In genomic region chr4:150337709-150338108, GRCh38 we compare ENCODE assay signal across 1 cellular context.
TF ChIP-seq lines count a peak whose summit lies in the region.

No MANE protein-coding gene starts in this region.

TF ChIP-seq in WTC11, 78 proteins besides CTCF, POLR2A, EP300 and RAD21 (continued from another document):
- TF ChIP-seq, protein P1, sequence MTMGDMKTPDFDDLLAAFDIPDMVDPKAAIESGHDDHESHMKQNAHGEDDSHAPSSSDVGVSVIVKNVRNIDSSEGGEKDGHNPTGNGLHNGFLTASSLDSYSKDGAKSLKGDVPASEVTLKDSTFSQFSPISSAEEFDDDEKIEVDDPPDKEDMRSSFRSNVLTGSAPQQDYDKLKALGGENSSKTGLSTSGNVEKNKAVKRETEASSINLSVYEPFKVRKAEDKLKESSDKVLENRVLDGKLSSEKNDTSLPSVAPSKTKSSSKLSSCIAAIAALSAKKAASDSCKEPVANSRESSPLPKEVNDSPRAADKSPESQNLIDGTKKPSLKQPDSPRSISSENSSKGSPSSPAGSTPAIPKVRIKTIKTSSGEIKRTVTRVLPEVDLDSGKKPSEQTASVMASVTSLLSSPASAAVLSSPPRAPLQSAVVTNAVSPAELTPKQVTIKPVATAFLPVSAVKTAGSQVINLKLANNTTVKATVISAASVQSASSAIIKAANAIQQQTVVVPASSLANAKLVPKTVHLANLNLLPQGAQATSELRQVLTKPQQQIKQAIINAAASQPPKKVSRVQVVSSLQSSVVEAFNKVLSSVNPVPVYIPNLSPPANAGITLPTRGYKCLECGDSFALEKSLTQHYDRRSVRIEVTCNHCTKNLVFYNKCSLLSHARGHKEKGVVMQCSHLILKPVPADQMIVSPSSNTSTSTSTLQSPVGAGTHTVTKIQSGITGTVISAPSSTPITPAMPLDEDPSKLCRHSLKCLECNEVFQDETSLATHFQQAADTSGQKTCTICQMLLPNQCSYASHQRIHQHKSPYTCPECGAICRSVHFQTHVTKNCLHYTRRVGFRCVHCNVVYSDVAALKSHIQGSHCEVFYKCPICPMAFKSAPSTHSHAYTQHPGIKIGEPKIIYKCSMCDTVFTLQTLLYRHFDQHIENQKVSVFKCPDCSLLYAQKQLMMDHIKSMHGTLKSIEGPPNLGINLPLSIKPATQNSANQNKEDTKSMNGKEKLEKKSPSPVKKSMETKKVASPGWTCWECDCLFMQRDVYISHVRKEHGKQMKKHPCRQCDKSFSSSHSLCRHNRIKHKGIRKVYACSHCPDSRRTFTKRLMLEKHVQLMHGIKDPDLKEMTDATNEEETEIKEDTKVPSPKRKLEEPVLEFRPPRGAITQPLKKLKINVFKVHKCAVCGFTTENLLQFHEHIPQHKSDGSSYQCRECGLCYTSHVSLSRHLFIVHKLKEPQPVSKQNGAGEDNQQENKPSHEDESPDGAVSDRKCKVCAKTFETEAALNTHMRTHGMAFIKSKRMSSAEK (CRISPR knock-in tag; IDR thresholded peaks at IDR 0.05; ENCODE audit: borderline replicate concordance), result no peak
- TF ChIP-seq, protein P2, sequence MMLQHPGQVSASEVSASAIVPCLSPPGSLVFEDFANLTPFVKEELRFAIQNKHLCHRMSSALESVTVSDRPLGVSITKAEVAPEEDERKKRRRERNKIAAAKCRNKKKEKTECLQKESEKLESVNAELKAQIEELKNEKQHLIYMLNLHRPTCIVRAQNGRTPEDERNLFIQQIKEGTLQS (CRISPR knock-in tag; conservative IDR thresholded peaks at IDR 0.05), result no peak
- no peak for TF ChIP-seq CREM (CRISPR knock-in tag; IDR thresholded peaks at IDR 0.05)
- TF ChIP-seq OVOL2 (CRISPR knock-in tag; IDR thresholded peaks at IDR 0.05; ENCODE audit: borderline replicate concordance), result no peak
- no peak for TF ChIP-seq JUN (CRISPR knock-in tag; IDR thresholded peaks at IDR 0.05)
- TF ChIP-seq FOXK1 (CRISPR knock-in tag; IDR thresholded peaks at IDR 0.05), result no peak
- no peak for TF ChIP-seq GABPB1 (CRISPR knock-in tag; IDR thresholded peaks at IDR 0.05)
- TF ChIP-seq, protein P3, sequence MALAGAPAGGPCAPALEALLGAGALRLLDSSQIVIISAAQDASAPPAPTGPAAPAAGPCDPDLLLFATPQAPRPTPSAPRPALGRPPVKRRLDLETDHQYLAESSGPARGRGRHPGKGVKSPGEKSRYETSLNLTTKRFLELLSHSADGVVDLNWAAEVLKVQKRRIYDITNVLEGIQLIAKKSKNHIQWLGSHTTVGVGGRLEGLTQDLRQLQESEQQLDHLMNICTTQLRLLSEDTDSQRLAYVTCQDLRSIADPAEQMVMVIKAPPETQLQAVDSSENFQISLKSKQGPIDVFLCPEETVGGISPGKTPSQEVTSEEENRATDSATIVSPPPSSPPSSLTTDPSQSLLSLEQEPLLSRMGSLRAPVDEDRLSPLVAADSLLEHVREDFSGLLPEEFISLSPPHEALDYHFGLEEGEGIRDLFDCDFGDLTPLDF (CRISPR knock-in tag; IDR thresholded peaks at IDR 0.05), result no peak
- no peak for TF ChIP-seq CBFB (CRISPR knock-in tag; IDR thresholded peaks at IDR 0.05; ENCODE audit: low read depth)
- TF ChIP-seq, protein P4, sequence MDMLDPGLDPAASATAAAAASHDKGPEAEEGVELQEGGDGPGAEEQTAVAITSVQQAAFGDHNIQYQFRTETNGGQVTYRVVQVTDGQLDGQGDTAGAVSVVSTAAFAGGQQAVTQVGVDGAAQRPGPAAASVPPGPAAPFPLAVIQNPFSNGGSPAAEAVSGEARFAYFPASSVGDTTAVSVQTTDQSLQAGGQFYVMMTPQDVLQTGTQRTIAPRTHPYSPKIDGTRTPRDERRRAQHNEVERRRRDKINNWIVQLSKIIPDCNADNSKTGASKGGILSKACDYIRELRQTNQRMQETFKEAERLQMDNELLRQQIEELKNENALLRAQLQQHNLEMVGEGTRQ (CRISPR knock-in tag; IDR thresholded peaks at IDR 0.05), result no peak
- no peak for TF ChIP-seq ZNF396 (CRISPR knock-in tag; IDR thresholded peaks at IDR 0.05; ENCODE audit: borderline replicate concordance)
- TF ChIP-seq ZNF219 (CRISPR knock-in tag; IDR thresholded peaks at IDR 0.05; ENCODE audit: borderline replicate concordance), result no peak
